1 cellular context compared by ENCODE assay signal in the genomic region with DNA sequence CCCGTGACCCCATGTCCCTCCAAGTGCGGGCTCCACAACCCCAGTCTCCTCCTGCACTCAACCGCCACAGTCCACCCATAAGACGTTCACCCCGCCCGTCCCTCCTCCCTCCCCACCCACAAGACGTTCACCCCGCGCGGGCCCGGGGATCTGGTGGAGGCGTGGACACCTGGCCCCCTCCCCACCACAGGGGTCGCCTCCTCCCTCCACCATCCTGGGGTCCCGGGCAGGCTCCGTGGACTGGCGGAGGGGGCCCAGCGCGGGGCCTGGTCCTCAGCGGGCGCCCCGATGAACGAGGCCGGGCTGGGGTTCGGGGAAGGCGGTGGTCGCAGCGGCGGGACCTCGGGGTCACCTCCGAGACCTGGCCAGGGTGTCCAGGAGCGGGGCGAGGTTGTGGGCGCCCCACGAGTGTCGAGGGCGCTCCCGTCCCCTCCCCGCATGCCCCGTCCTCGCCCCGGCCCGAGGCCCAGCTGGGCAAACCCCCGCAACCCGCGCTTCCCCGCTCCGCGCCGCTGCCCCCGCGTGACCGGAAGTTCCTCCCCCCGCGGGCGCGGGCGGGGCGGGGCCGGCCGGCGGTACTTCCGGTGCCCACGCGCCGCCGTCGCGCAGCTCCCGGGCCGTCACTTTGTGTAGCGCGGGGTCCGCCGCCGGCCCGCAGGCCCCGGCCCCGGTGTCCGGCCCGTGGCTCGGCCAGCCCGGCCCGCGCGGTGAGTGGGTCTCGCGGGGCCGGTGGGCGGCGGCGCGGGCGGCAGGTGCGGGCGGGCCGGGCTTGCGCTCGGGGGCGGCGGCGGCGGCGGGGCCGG.
TF ChIP-seq lines count a peak whose summit lies in the region.

ZNF316 (plus strand) TSS at position 578 of the 803 bp plus-strand sequence. CDS start 5,092 bp downstream, outside the sequence.

TF ChIP-seq in K562, 482 proteins besides CTCF, POLR2A, EP300 and RAD21 (continued from another document and continues in another):
- peak; percentile 56; the same call in 1 of the 2 replicates for TF ChIP-seq MGA (IDR thresholded peaks at IDR 0.05)
- peak; percentile 49 for TF ChIP-seq RBFOX2 (IDR thresholded peaks at IDR 0.05; ENCODE audit: low read depth, low read length)
- no peak for TF ChIP-seq ZNF699 (CRISPR knock-in tag; IDR thresholded peaks at IDR 0.05; ENCODE audit: insufficient replicate concordance)
- TF ChIP-seq, protein P1, sequence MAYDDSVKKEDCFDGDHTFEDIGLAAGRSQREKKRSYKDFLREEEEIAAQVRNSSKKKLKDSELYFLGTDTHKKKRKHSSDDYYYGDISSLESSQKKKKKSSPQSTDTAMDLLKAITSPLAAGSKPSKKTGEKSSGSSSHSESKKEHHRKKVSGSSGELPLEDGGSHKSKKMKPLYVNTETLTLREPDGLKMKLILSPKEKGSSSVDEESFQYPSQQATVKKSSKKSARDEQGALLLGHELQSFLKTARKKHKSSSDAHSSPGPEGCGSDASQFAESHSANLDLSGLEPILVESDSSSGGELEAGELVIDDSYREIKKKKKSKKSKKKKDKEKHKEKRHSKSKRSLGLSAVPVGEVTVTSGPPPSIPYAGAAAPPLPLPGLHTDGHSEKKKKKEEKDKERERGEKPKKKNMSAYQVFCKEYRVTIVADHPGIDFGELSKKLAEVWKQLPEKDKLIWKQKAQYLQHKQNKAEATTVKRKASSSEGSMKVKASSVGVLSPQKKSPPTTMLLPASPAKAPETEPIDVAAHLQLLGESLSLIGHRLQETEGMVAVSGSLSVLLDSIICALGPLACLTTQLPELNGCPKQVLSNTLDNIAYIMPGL (CRISPR knock-in tag; IDR thresholded peaks at IDR 0.05), result 0 out of 2 replicates have a peak, but pooled peaks have one; percentile 24
- 0 out of 2 replicates have a peak, but pooled peaks have one; percentile 23 for TF ChIP-seq RREB1 (CRISPR knock-in tag; IDR thresholded peaks at IDR 0.05)
- TF ChIP-seq, protein P2, sequence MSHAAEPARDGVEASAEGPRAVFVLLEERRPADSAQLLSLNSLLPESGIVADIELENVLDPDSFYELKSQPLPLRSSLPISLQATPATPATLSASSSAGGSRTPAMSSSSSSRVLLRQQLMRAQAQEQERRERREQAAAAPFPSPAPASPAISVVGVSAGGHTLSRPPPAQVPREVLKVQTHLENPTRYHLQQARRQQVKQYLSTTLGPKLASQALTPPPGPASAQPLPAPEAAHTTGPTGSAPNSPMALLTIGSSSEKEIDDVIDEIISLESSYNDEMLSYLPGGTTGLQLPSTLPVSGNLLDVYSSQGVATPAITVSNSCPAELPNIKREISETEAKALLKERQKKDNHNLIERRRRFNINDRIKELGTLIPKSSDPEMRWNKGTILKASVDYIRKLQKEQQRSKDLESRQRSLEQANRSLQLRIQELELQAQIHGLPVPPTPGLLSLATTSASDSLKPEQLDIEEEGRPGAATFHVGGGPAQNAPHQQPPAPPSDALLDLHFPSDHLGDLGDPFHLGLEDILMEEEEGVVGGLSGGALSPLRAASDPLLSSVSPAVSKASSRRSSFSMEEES (CRISPR knock-in tag; IDR thresholded peaks at IDR 0.05), result peak; percentile 30; the same call in 1 of the 2 replicates
- no peak for TF ChIP-seq ZNF436 (CRISPR knock-in tag; IDR thresholded peaks at IDR 0.05)
- TF ChIP-seq ZNF644 (tag; IDR thresholded peaks at IDR 0.05; ENCODE audit: low read depth), result no peak
- 0 out of 2 replicates have a peak, but pooled peaks have one; percentile 34 for TF ChIP-seq LCOR (CRISPR knock-in tag; IDR thresholded peaks at IDR 0.05)
- TF ChIP-seq, protein P3, sequence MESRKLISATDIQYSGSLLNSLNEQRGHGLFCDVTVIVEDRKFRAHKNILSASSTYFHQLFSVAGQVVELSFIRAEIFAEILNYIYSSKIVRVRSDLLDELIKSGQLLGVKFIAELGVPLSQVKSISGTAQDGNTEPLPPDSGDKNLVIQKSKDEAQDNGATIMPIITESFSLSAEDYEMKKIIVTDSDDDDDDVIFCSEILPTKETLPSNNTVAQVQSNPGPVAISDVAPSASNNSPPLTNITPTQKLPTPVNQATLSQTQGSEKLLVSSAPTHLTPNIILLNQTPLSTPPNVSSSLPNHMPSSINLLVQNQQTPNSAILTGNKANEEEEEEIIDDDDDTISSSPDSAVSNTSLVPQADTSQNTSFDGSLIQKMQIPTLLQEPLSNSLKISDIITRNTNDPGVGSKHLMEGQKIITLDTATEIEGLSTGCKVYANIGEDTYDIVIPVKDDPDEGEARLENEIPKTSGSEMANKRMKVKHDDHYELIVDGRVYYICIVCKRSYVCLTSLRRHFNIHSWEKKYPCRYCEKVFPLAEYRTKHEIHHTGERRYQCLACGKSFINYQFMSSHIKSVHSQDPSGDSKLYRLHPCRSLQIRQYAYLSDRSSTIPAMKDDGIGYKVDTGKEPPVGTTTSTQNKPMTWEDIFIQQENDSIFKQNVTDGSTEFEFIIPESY (CRISPR knock-in tag; IDR thresholded peaks at IDR 0.05), result no peak
- peak in 1 of 2 experiments; percentile 96; a peak in 3 of 4 replicates for TF ChIP-seq MAZ (CRISPR knock-in tag; conservative IDR thresholded peaks at IDR 0.05 in 1 of 2, IDR thresholded peaks at IDR 0.05 in 1 of 2)
- TF ChIP-seq NR4A1 (CRISPR knock-in tag; IDR thresholded peaks at IDR 0.05), result 0 out of 2 replicates have a peak, but pooled peaks have one; percentile 25
- TF ChIP-seq NR4A1 (tag; IDR thresholded peaks at IDR 0.05), result no peak
- TF ChIP-seq RBM25 (IDR thresholded peaks at IDR 0.05; ENCODE audit: low read depth, low read length, severe bottlenecking), result no peak
- TF ChIP-seq USF2 (CRISPR knock-in tag; IDR thresholded peaks at IDR 0.05), result peak; percentile 82
- no peak for TF ChIP-seq SLC30A9 (CRISPR knock-in tag; IDR thresholded peaks at IDR 0.05)
- 0 out of 2 replicates have a peak, but pooled peaks have one; percentile 23 for TF ChIP-seq ELF1 (tag; IDR thresholded peaks at IDR 0.05)
- TF ChIP-seq PRMT5 (CRISPR knock-in tag; IDR thresholded peaks at IDR 0.05), result no peak
- TF ChIP-seq TFAP4 (CRISPR knock-in tag; IDR thresholded peaks at IDR 0.05; ENCODE audit: borderline replicate concordance), result peak; percentile 84
- 0 out of 2 replicates have a peak, but pooled peaks have one; percentile 76 for TF ChIP-seq ERF (CRISPR knock-in tag; IDR thresholded peaks at IDR 0.05)
- TF ChIP-seq PHB2 (IDR thresholded peaks at IDR 0.05; ENCODE audit: low read depth), result no peak
- TF ChIP-seq BHLHE40 (IDR thresholded peaks at IDR 0.05; ENCODE audit: low read length), result peak; percentile 62
